Comparison of ENCODE assay signal across 20 cellular contexts in the genomic region with DNA sequence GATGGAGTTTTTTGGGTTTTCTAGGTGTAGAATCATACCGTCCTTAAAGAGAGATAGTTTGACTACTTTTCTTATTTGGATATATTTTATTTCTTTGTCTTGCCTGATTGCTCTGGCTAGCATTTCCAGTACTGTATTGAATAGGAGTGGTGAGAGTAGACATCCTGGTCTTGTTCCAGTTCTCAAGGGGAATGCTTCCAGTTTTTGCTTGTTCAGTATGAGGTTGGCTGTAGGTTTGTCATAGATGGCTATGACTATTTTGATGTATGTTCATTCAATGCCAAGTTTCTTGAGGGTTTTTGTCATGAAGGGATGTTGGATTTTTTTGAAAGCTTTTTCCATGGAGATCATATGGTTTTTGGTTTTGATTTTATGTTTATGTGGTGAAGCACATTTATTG.
DNase-seq lines count a peak whose midpoint lies in the region; ATAC-seq and TF ChIP-seq lines count a peak whose summit lies in the region.
"Had no signal": no experiment of that assay in that cellular context is flagged by ENCODE, and none has a peak within 500 bp of the region (broad histone marks: within the 10 kb centered on the region; RNA-seq: fewer than 3 reads in every experiment).

No MANE protein-coding gene starts in this region.

- peaks cover 86% of the 10 kb centered on the region for H3K36me3 ChIP-seq in DOHH2 (ENCODE audit: control insufficient read depth, low read length)
- H3K36me3 ChIP-seq in OCI-LY7 (ENCODE audit: insufficient read depth, low read length): peaks cover 32% of the 10 kb centered on the region
- H3K36me3 ChIP-seq in trophoblast cell (ENCODE audit: control insufficient read depth in 1 of 2, insufficient read depth in 2 of 2, low read length in 2 of 2): no peaks in the 10 kb centered on the region
- H3K36me3 ChIP-seq in HAP-1 (replicated peaks): no peaks in the 10 kb centered on the region
- H3K36me3 ChIP-seq: BLaER1 had no signal

- in situ Hi-C loops in HAP-1 (cut with MboI; ENCODE audit: low sequenced_read_pairs): no loop called here

- no peak overlapping the region for H3K9ac ChIP-seq in trophoblast cell (ENCODE audit: low read length)
- H3K9ac ChIP-seq: BLaER1, GM23248 had no signal

- intact Hi-C loops in OCI-LY7 (cut with micrococcal nuclease; ENCODE audit: unreplicated experiment): loop anchor here (2.0 kb wide), 1 partner anchor 25 kb away; no protein-coding TSS in a partner anchor

- H3K79me1 ChIP-seq in trophoblast cell (ENCODE audit: low read length): no peaks in the 10 kb centered on the region

- no peak overlapping the region for H2BK5ac ChIP-seq in trophoblast cell (ENCODE audit: low read depth, low read length, poor library complexity)

- H3K4ac ChIP-seq in trophoblast cell (ENCODE audit: low read depth, low read length): no peak overlapping the region

- no peak overlapping the region; the same call in 1 of the 2 replicates for H3K4me2 ChIP-seq in DOHH2 (ENCODE audit: low read length)
- H3K4me2 ChIP-seq in OCI-LY7 (ENCODE audit: low read length): no peak overlapping the region
- H3K4me2 ChIP-seq in trophoblast cell (ENCODE audit: low read length): no peak overlapping the region

- no peaks in the 10 kb centered on the region for H3K9me2 ChIP-seq in DOHH2 (replicated peaks; ENCODE audit: control insufficient read depth, low read length)
- H3K9me2 ChIP-seq in OCI-LY7 (ENCODE audit: insufficient read depth, low read length): no peaks in the 10 kb centered on the region

- H3K4me1 ChIP-seq in DOHH2 (ENCODE audit: control insufficient read depth, low read length) (peaks cover 91% of the 10 kb centered on the region), OCI-LY7 (ENCODE audit: insufficient read depth, low read length, poor library complexity, severe bottlenecking) (peaks cover 67% of the 10 kb centered on the region), trophoblast cell (ENCODE audit: control insufficient read depth in 1 of 2, insufficient read depth in 2 of 2, low read length in 2 of 2) (peaks cover 0 to 3% of the 10 kb centered on the region in 2 experiments), HAP-1 (no peaks in the 10 kb centered on the region)
- H3K4me1 ChIP-seq: Caco-2 had no signal

- no peak for TF ChIP-seq CTCF in DOHH2 (IDR thresholded peaks at IDR 0.05; ENCODE audit: low read depth, low read length, poor library complexity, severe bottlenecking)
- TF ChIP-seq CTCF in OCI-LY7 (conservative IDR thresholded peaks at IDR 0.05; ENCODE audit: low read length): no peak
- no peak for TF ChIP-seq CTCF in fibroblast of mammary gland (conservative IDR thresholded peaks at IDR 0.05; ENCODE audit: control insufficient read depth, insufficient read depth, low read depth, low read length)

- no TSS peak for BruUV-seq in OCI-LY7 (replicated peaks; lab: Mats Ljungman, UMichigan)

- POLR2A ChIA-PET in OCI-LY7 (lab: Charles Lee): no interaction called here

- ATAC-seq in HG03045 (IDR thresholded peaks at IDR 0.05; ENCODE audit: unreplicated experiment): no peak
- ATAC-seq: CD8-positive, alpha-beta T cell; GM12878; HCT116 had no signal

- H3K79me2 ChIP-seq in DOHH2 (ENCODE audit: control insufficient read depth, low read length): no peaks in the 10 kb centered on the region
- H3K79me2 ChIP-seq in OCI-LY7 (ENCODE audit: insufficient read depth, low read depth, low read length): no peaks in the 10 kb centered on the region
- H3K79me2 ChIP-seq in trophoblast cell (ENCODE audit: control insufficient read depth, insufficient read depth, low read length, poor library complexity): no peaks in the 10 kb centered on the region

- H2BK120ac ChIP-seq in trophoblast cell (ENCODE audit: insufficient read depth, low read length, poor library complexity): no peak overlapping the region

- H2AK5ac ChIP-seq in trophoblast cell (ENCODE audit: low read length): no peak overlapping the region

- CTCF ChIA-PET in OCI-LY7 (lab: Charles Lee; ENCODE audit: unreplicated experiment): no interaction called here

- H3K18ac ChIP-seq in trophoblast cell (ENCODE audit: low read length): no peak overlapping the region

- no CpG with 5 or more reads among the region's 1 CpG for WGBS in trophoblast cell (ENCODE audit: extremely low coverage, insufficient coverage, insufficient read length)

- no peaks in the 10 kb centered on the region for H4K20me1 ChIP-seq in DOHH2 (ENCODE audit: control insufficient read depth, insufficient read depth, low read depth, low read length)
- H4K20me1 ChIP-seq in OCI-LY7 (ENCODE audit: insufficient read depth, low read length): no peaks in the 10 kb centered on the region
- H4K20me1 ChIP-seq: BLaER1 had no signal

- H3K4me3 ChIP-seq in DOHH2 (ENCODE audit: low read length) (peak overlapping the region; percentile 49), OCI-LY7 (ENCODE audit: low read depth, low read length, poor library complexity, severe bottlenecking) (no peak overlapping the region), fibroblast of mammary gland (ENCODE audit: control insufficient read depth, low read depth, low read length) (no peak overlapping the region), trophoblast cell (ENCODE audit: low read depth, low read length) (no peak overlapping the region), HAP-1 (no peak overlapping the region)
- H3K4me3 ChIP-seq: BLaER1, GM12878, GM23248 had no signal

- peaks cover 30% of the 10 kb centered on the region for H3F3A ChIP-seq in DOHH2 (ENCODE audit: control insufficient read depth, insufficient read depth)

- H3K27me3 ChIP-seq in DOHH2 (ENCODE audit: control insufficient read depth, low read length) (no peaks in the 10 kb centered on the region), trophoblast cell (ENCODE audit: insufficient read depth, low read length) (no peaks in the 10 kb centered on the region), HAP-1 (ENCODE audit: low read depth) (no peaks in the 10 kb centered on the region)
- H3K27me3 ChIP-seq: BLaER1 had no signal

- H3K9me3 ChIP-seq in DOHH2 (ENCODE audit: control insufficient read depth, insufficient read depth, low read length) (peaks cover 81% of the 10 kb centered on the region), OCI-LY7 (ENCODE audit: low read length) (peaks cover 34% of the 10 kb centered on the region), trophoblast cell (ENCODE audit: insufficient read depth, low read depth, low read length) (peaks cover 2% of the 10 kb centered on the region), HAP-1 (no peaks in the 10 kb centered on the region)
- H3K9me3 ChIP-seq: Caco-2 had no signal

- H2AFZ ChIP-seq in OCI-LY7 (ENCODE audit: low read length) (no peak overlapping the region; the same call in 1 of the 2 replicates), trophoblast cell (ENCODE audit: insufficient read depth, low read length, poor library complexity) (no peak overlapping the region)
- H2AFZ ChIP-seq: GM23248 had no signal

- DNase-seq in OCI-LY7 (ENCODE audit: low spot score): no peak
- peak; percentile 58 for DNase-seq in fibroblast of mammary gland (ENCODE audit: low read depth)
- DNase-seq in trophoblast cell: no peak
- DNase-seq in HAP-1 (ENCODE audit: low spot score in 2 of 2): no peak
- DNase-seq: Caco-2; CD4-positive, CD25-positive, alpha-beta regulatory T cell; CD8-positive, alpha-beta T cell; DMS153; DND-41; EL; GDM1; GM23248; H7 had no signal

- H4K12ac ChIP-seq in trophoblast cell (ENCODE audit: low read depth, low read length): no peak overlapping the region

- no peak overlapping the region for H3K23ac ChIP-seq in trophoblast cell (ENCODE audit: low read length)

- H3K27ac ChIP-seq in DOHH2 (ENCODE audit: low read depth, low read length): peak overlapping the region; percentile 96
- H3K27ac ChIP-seq in OCI-LY7 (ENCODE audit: low read depth, low read length, poor library complexity, severe bottlenecking): peak overlapping the region; percentile 95
- no peak overlapping the region for H3K27ac ChIP-seq in trophoblast cell (ENCODE audit: low read depth, low read length)
- H3K27ac ChIP-seq: 22Rv1, BLaER1, C4-2B, GM23248 had no signal

- no peak overlapping the region for H4K8ac ChIP-seq in trophoblast cell (ENCODE audit: low read depth, low read length)

- no peak overlapping the region for H2BK12ac ChIP-seq in trophoblast cell (ENCODE audit: low read length)

- no peak overlapping the region for H3K14ac ChIP-seq in trophoblast cell (ENCODE audit: low read length)

- no peak overlapping the region for H4K91ac ChIP-seq in trophoblast cell (ENCODE audit: low read depth, low read length)
